8 cellular contexts compared by ENCODE assay signal in the genomic region with DNA sequence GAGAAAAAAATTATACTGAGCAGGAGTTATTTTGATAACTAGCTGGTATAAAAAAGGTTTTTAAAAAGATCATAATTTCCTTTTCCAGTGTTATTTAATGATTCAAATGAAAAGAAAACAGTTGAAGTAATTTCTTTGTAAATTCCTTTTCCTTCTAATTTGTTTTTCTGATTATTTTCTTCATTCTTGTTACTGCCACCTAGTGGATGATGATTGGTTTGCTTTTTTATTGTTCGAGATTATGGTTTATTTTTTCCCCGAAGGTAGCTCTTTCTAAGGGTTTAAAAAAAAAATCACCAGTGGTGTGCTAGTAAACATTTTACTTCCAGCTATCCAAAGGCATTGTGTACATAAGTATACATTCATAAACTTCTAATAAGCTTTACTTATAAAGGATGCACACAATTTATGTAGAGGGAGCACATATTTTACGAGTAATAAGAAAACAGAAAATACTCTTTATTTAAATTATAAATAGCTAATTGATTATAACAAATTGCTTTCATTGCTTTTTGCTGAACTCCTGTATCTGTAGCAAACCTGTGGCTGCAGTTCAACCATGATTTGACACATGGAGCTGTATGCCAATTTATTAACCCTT.
DNase-seq lines count a peak whose midpoint lies in the region; ATAC-seq and TF ChIP-seq lines count a peak whose summit lies in the region.

No MANE protein-coding gene starts in this region.

- H3K9me3 ChIP-seq in PC-9 (ENCODE audit: insufficient read depth, low read depth) (no peaks in the 10 kb centered on the region), esophagus squamous epithelium (no peaks in the 10 kb centered on the region)

- H3K27me3 Mint-ChIP-seq in activated CD4-positive, alpha-beta T cell treated with anti-CD3 and anti-CD28 coated beads for 36 hours: peaks cover 12% of the 10 kb centered on the region
- peaks cover 14% of the 10 kb centered on the region for H3K27me3 Mint-ChIP-seq in activated T-cell treated with anti-CD3 and anti-CD28 coated beads, Interleukin-2, amount 50 U/mL, for 24 hours
- peaks cover 16% of the 10 kb centered on the region for H3K27me3 Mint-ChIP-seq in activated CD8-positive, alpha-beta memory T cell treated with anti-CD3 and anti-CD28 coated beads, Interleukin-2, amount 10 ng/mL, durations not matched to agents 7 days and 5 days

- no peaks in the 10 kb centered on the region for H4K20me1 ChIP-seq in PC-9 (ENCODE audit: insufficient read depth)

- H3K79me2 ChIP-seq in PC-9 (ENCODE audit: low read depth): no peaks in the 10 kb centered on the region

- TF ChIP-seq CTCF in PC-9 (conservative IDR thresholded peaks at IDR 0.05) (peak; percentile 64; the same call in 1 of the 2 replicates), esophagus squamous epithelium (IDR thresholded peaks at IDR 0.05) (peak in 4 of 6 experiments; percentile 8 to 49 (median 44))

- no peak for TF ChIP-seq POLR2A in esophagus squamous epithelium (IDR thresholded peaks at IDR 0.05)

- no peaks in the 10 kb centered on the region for H3K9me2 ChIP-seq in PC-9 (ENCODE audit: insufficient read depth)

- H3K4me2 ChIP-seq in PC-9: no peak overlapping the region

- no peak overlapping the region for H3K4me3 ChIP-seq in PC-9
- peak overlapping the region in 1 of 4 donors; percentile 12 for H3K4me3 ChIP-seq in esophagus squamous epithelium

- no TSS peak for BruUV-seq in PC-9 (replicated peaks; lab: Mats Ljungman, UMichigan)

- H3K27me3 ChIP-seq in PC-9 (ENCODE audit: insufficient read depth, low read depth): no peaks in the 10 kb centered on the region
- no peaks in the 10 kb centered on the region for H3K27me3 ChIP-seq in esophagus squamous epithelium

- H3K4me1 ChIP-seq in PC-9 (replicated peaks; ENCODE audit: insufficient read depth): no peaks in the 10 kb centered on the region
- no peaks in the 10 kb centered on the region for H3K4me1 ChIP-seq in esophagus squamous epithelium

- no peaks in the 10 kb centered on the region for H3F3A ChIP-seq in PC-9 (ENCODE audit: insufficient read depth, low read depth)

- peak; percentile 12 for DNase-seq in NOMO-1 treated with DMSO at 0.1 percent for 48 hours (lab: John Stamatoyannopoulos, UW; ENCODE audit: unreplicated experiment)
- no peak for DNase-seq in NOMO-1 treated with dmso at 0.1 percent for 144 hours (lab: John Stamatoyannopoulos, UW; ENCODE audit: unreplicated experiment)
- no peak for DNase-seq in PC-9
- DNase-seq in esophagus squamous epithelium (lab: John Stamatoyannopoulos, UW): no peak
- DNase-seq in activated CD4-positive, alpha-beta T cell treated with anti-CD3 and anti-CD28 coated beads for 36 hours: no peak
- no peak for DNase-seq in activated T-cell treated with anti-CD3 and anti-CD28 coated beads, Interleukin-2, amount 50 U/mL, for 24 hours
- DNase-seq in activated CD8-positive, alpha-beta memory T cell treated with anti-CD3 and anti-CD28 coated beads, Interleukin-2, amount 10 ng/mL, durations not matched to agents 7 days and 5 days: no peak

- no peaks in the 10 kb centered on the region for H3K36me3 Mint-ChIP-seq in activated CD4-positive, alpha-beta T cell treated with anti-CD3 and anti-CD28 coated beads for 36 hours (ENCODE audit: low read depth)
- H3K36me3 Mint-ChIP-seq in activated T-cell treated with anti-CD3 and anti-CD28 coated beads, Interleukin-2, amount 50 U/mL, for 24 hours (ENCODE audit: low read depth): no peaks in the 10 kb centered on the region
- H3K36me3 Mint-ChIP-seq in activated CD8-positive, alpha-beta memory T cell treated with anti-CD3 and anti-CD28 coated beads, Interleukin-2, amount 10 ng/mL, durations not matched to agents 7 days and 5 days: no peaks in the 10 kb centered on the region

- POLR2A ChIA-PET in PC-9 (lab: Charles Lee; ENCODE audit: unreplicated experiment): no interaction called here
- POLR2A ChIA-PET in activated CD4-positive, alpha-beta T cell treated with anti-CD3 and anti-CD28 coated beads for 36 hours (lab: Charles Lee): interaction anchor here (0.7 kb wide), 1 partner anchor 314 kb away, joined by 3 read pairs; no protein-coding TSS in a partner anchor

- WGBS in esophagus squamous epithelium, 2 donors: 22 to 23% methylated on average over 3 of the region's 3 CpGs

- CTCF ChIA-PET in PC-9 (lab: Charles Lee): interaction anchor here (0.6 to 0.9 kb wide), 4 partner anchors 98 to 319 kb away, joined by 3 to 6 read pairs (median 4); no protein-coding TSS in a partner anchor
- CTCF ChIA-PET in activated CD4-positive, alpha-beta T cell treated with anti-CD3 and anti-CD28 coated beads for 36 hours (lab: Charles Lee): interaction anchor here (0.6 to 3.2 kb wide), 18 partner anchors 9 to 898 kb away, joined by 3 to 20 read pairs (median 3); no protein-coding TSS in a partner anchor
- CTCF ChIA-PET in activated CD8-positive, alpha-beta memory T cell treated with anti-CD3 and anti-CD28 coated beads, Interleukin-2, amount 10 ng/mL, durations not matched to agents 7 days and 5 days (lab: Charles Lee): interaction anchor here (0.9 to 1.8 kb wide), 5 partner anchors 13 to 186 kb away, joined by 3 to 11 read pairs (median 4); no protein-coding TSS in a partner anchor

- H3K36me3 ChIP-seq in PC-9 (ENCODE audit: low read depth): no peaks in the 10 kb centered on the region
- H3K36me3 ChIP-seq in esophagus squamous epithelium: no peaks in the 10 kb centered on the region

- H3K4me1 Mint-ChIP-seq in activated CD4-positive, alpha-beta T cell treated with anti-CD3 and anti-CD28 coated beads for 36 hours: no peaks in the 10 kb centered on the region
- H3K4me1 Mint-ChIP-seq in activated T-cell treated with anti-CD3 and anti-CD28 coated beads, Interleukin-2, amount 50 U/mL, for 24 hours (ENCODE audit: low read depth): peaks cover 3% of the 10 kb centered on the region
- H3K4me1 Mint-ChIP-seq in activated CD8-positive, alpha-beta memory T cell treated with anti-CD3 and anti-CD28 coated beads, Interleukin-2, amount 10 ng/mL, durations not matched to agents 7 days and 5 days: no peaks in the 10 kb centered on the region

- H3K27ac ChIP-seq in PC-9: no peak overlapping the region
- H3K27ac ChIP-seq in esophagus squamous epithelium: no peak overlapping the region
- H3K27ac ChIP-seq in temporal lobe (ENCODE audit: low read depth, low read length): peak overlapping the region; percentile 95

- intact Hi-C loops in PC-9 (cut with micrococcal nuclease; ENCODE audit: unreplicated experiment) (no loop called here), esophagus squamous epithelium (cut with DNase I) (no loop called here)
- intact Hi-C loops in activated CD4-positive, alpha-beta T cell treated with anti-CD3 and anti-CD28 coated beads for 36 hours (cut with DNase I, micrococcal nuclease): no loop called here

- no peak overlapping the region for H2AFZ ChIP-seq in PC-9

- ATAC-seq in activated CD4-positive, alpha-beta T cell treated with anti-CD3 and anti-CD28 coated beads for 36 hours: no peak
- no peak for ATAC-seq in activated CD8-positive, alpha-beta memory T cell treated with anti-CD3 and anti-CD28 coated beads, Interleukin-2, amount 10 ng/mL, durations not matched to agents 7 days and 5 days

- no peak overlapping the region for H3K4me3 Mint-ChIP-seq in activated CD4-positive, alpha-beta T cell treated with anti-CD3 and anti-CD28 coated beads for 36 hours
- H3K4me3 Mint-ChIP-seq in activated T-cell treated with anti-CD3 and anti-CD28 coated beads, Interleukin-2, amount 50 U/mL, for 24 hours: no peak overlapping the region
- H3K4me3 Mint-ChIP-seq in activated CD8-positive, alpha-beta memory T cell treated with anti-CD3 and anti-CD28 coated beads, Interleukin-2, amount 10 ng/mL, durations not matched to agents 7 days and 5 days: no peak overlapping the region

- no peak overlapping the region for H3K27ac Mint-ChIP-seq in activated CD4-positive, alpha-beta T cell treated with anti-CD3 and anti-CD28 coated beads for 36 hours
- H3K27ac Mint-ChIP-seq in activated T-cell treated with anti-CD3 and anti-CD28 coated beads, Interleukin-2, amount 50 U/mL, for 24 hours: no peak overlapping the region
- no peak overlapping the region for H3K27ac Mint-ChIP-seq in activated CD8-positive, alpha-beta memory T cell treated with anti-CD3 and anti-CD28 coated beads, Interleukin-2, amount 10 ng/mL, durations not matched to agents 7 days and 5 days

- H3K9me3 Mint-ChIP-seq in activated CD4-positive, alpha-beta T cell treated with anti-CD3 and anti-CD28 coated beads for 36 hours (ENCODE audit: low read depth): no peaks in the 10 kb centered on the region
- H3K9me3 Mint-ChIP-seq in activated T-cell treated with anti-CD3 and anti-CD28 coated beads, Interleukin-2, amount 50 U/mL, for 24 hours: no peaks in the 10 kb centered on the region
- H3K9me3 Mint-ChIP-seq in activated CD8-positive, alpha-beta memory T cell treated with anti-CD3 and anti-CD28 coated beads, Interleukin-2, amount 10 ng/mL, durations not matched to agents 7 days and 5 days (ENCODE audit: low read depth): no peaks in the 10 kb centered on the region
